In the genomic region with DNA sequence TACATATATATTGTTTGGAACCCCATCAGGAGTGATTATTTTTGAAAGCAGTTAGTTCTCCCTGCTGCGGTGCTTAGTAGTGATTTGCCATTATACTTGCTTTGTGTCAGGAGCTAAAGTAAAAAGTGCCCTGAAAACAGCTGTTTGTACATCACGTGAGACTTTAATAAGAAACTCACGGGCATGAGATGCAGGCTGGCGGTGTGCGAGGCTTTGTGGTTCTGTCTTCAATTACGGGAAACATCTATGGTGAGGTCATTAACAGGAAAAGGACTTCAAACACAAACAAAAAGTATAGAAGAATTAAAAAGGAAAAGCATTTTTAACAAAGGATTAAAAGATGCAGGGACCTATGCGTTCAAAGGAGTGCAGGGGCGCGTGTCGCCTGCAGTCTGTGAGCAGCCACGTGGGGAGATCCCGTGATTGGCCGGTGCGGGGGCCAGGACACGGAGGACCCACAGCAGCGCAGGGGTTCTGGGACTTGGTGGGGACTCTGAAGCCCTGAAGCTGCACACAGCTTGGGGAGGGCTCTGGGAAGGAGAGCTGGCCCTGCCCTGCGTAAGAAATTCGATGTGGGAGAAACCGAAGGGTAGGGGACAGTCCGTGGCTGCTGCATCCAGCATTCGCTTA, we compare ENCODE assay signal across 25 cellular contexts.
DNase-seq lines count a peak whose midpoint lies in the region; ATAC-seq and TF ChIP-seq lines count a peak whose summit lies in the region.
"Had no signal": no experiment of that assay in that cellular context is flagged by ENCODE, and none has a peak within 500 bp of the region (broad histone marks: within the 10 kb centered on the region; RNA-seq: fewer than 3 reads in every experiment).

No MANE protein-coding gene starts in this region.

- H3K9me3 Mint-ChIP-seq in activated CD4-positive, alpha-beta T cell treated with anti-CD3 and anti-CD28 coated beads, Interleukin-2, amount 10 ng/mL, durations not matched to agents 24 days and 14 days = peaks cover 17% of the 10 kb centered on the region

- H3K9me2 ChIP-seq in PC-3 (replicated peaks; ENCODE audit: low read length) = no peaks in the 10 kb centered on the region
- H3K9me2 ChIP-seq in hepatocyte (replicated peaks; ENCODE audit: insufficient read depth) = no peaks in the 10 kb centered on the region

- no peak overlapping the region for H3K4me3 Mint-ChIP-seq in activated CD4-positive, alpha-beta T cell treated with anti-CD3 and anti-CD28 coated beads, Interleukin-2, amount 10 ng/mL, durations not matched to agents 24 days and 14 days

- H3K4me3 ChIP-seq in PC-3 (ENCODE audit: low read length) (no peak overlapping the region), hepatocyte (no peak overlapping the region), WERI-Rb-1 (ENCODE audit: low read depth, low read length) (no peak overlapping the region)
- H3K4me3 ChIP-seq: ascending aorta, BLaER1, esophagus squamous epithelium, right lobe of liver, upper lobe of right lung had no signal

- H3K4me1 Mint-ChIP-seq in activated CD4-positive, alpha-beta T cell treated with anti-CD3 and anti-CD28 coated beads, Interleukin-2, amount 10 ng/mL, durations not matched to agents 24 days and 14 days = peaks cover 11% of the 10 kb centered on the region

- H3K79me2 ChIP-seq in PC-3 (ENCODE audit: low read length) = no peaks in the 10 kb centered on the region
- no peaks in the 10 kb centered on the region for H3K79me2 ChIP-seq in hepatocyte
- H3K79me2 ChIP-seq: parathyroid adenoma had no signal

- peak overlapping the region; percentile 7 for H3K27ac Mint-ChIP-seq in activated CD4-positive, alpha-beta T cell treated with anti-CD3 and anti-CD28 coated beads, Interleukin-2, amount 10 ng/mL, durations not matched to agents 24 days and 14 days

- no peak overlapping the region for H2AFZ ChIP-seq in PC-3 (ENCODE audit: low read length)
- no peak overlapping the region for H2AFZ ChIP-seq in hepatocyte
- H2AFZ ChIP-seq: parathyroid adenoma had no signal

- H3K27me3 ChIP-seq in PC-3 (ENCODE audit: low read length) (no peaks in the 10 kb centered on the region), hepatocyte (no peaks in the 10 kb centered on the region), WERI-Rb-1 (ENCODE audit: insufficient read depth, low read depth, severe bottlenecking) (no peaks in the 10 kb centered on the region)
- H3K27me3 ChIP-seq: ascending aorta, BLaER1, esophagus squamous epithelium, right lobe of liver, upper lobe of right lung had no signal

- H3K9me3 ChIP-seq in PC-3 (ENCODE audit: low read length) (no peaks in the 10 kb centered on the region), hepatocyte (ENCODE audit: low read depth) (no peaks in the 10 kb centered on the region), WERI-Rb-1 (ENCODE audit: severe bottlenecking) (no peaks in the 10 kb centered on the region)
- H3K9me3 ChIP-seq: ascending aorta, esophagus squamous epithelium, right lobe of liver, upper lobe of right lung had no signal

- no peak for ATAC-seq in PC-3
- ATAC-seq: right lobe of liver, upper lobe of right lung had no signal

- DNase-seq in activated CD4-positive, alpha-beta T cell treated with anti-CD3 and anti-CD28 coated beads, Interleukin-2, amount 10 ng/mL, durations not matched to agents 24 days and 14 days = peak; percentile 66
- no peak for DNase-seq in activated CD4-positive, alpha-beta T cell treated with anti-CD3 and anti-CD28 coated beads, Interleukin-2, amount 50 U/mL, for 4 hours
- DNase-seq in GM03348 (ENCODE audit: low spot score) (peak; percentile 49), astrocyte of the hippocampus (ENCODE audit: low read depth, low spot score) (peak; percentile 79), iris pigment epithelial cell (ENCODE audit: low read depth) (peak; percentile 70), PC-3 (no peak), hepatocyte (ENCODE audit: low spot score) (no peak), WERI-Rb-1 (no peak)
- DNase-seq: activated CD4-positive, alpha-beta T cell treated with anti-CD3 and anti-CD28 coated beads, Interleukin-2, amount 50 U/mL, for 1 hour; activated gamma-delta T cell treated with Interleukin-2 at 50 U/mL for 16 hours; Calu3; effector memory CD4-positive, alpha-beta T cell; esophagus squamous epithelium; GOT3; mesenchymal stem cell; NCI-H1105 treated with DMSO at 0.1 percent for 48 hours; NCI-H2081 treated with DMSO at 0.1 percent for 48 hours; NCI-H446 treated with DMSO at 0.1 percent for 48 hours; OCI-M1; right lobe of liver; Right ventricle myocardium superior; upper lobe of right lung had no signal

- H3K36me3 ChIP-seq in PC-3 (ENCODE audit: low read depth, low read length) (no peaks in the 10 kb centered on the region), hepatocyte (replicated peaks; ENCODE audit: insufficient read depth, low read depth) (no peaks in the 10 kb centered on the region), WERI-Rb-1 (no peaks in the 10 kb centered on the region)
- H3K36me3 ChIP-seq: ascending aorta, BLaER1, esophagus squamous epithelium, right lobe of liver, upper lobe of right lung had no signal

- no peaks in the 10 kb centered on the region for H3K27me3 Mint-ChIP-seq in activated CD4-positive, alpha-beta T cell treated with anti-CD3 and anti-CD28 coated beads, Interleukin-2, amount 10 ng/mL, durations not matched to agents 24 days and 14 days

- H3K36me3 Mint-ChIP-seq in activated CD4-positive, alpha-beta T cell treated with anti-CD3 and anti-CD28 coated beads, Interleukin-2, amount 10 ng/mL, durations not matched to agents 24 days and 14 days (ENCODE audit: low read depth) = no peaks in the 10 kb centered on the region

- H3K4me2 ChIP-seq in PC-3 (ENCODE audit: low read length) = no peak overlapping the region
- H3K4me2 ChIP-seq in hepatocyte = no peak overlapping the region
- H3K4me2 ChIP-seq: BLaER1 had no signal

- 85% methylated on average over 21 of the region's 21 CpGs for WGBS in hepatocyte (ENCODE audit: low lambda C conversion rate, missing lambda C conversion rate)

- H3K27ac ChIP-seq in PC-3 (ENCODE audit: low read length) = no peak overlapping the region
- no peak overlapping the region for H3K27ac ChIP-seq in hepatocyte
- no peak overlapping the region for H3K27ac ChIP-seq in WERI-Rb-1
- H3K27ac ChIP-seq: ascending aorta, BLaER1, esophagus squamous epithelium, parathyroid adenoma, right lobe of liver, upper lobe of right lung had no signal

- H3K4me1 ChIP-seq in PC-3 (ENCODE audit: insufficient read depth, low read length) (no peaks in the 10 kb centered on the region), hepatocyte (ENCODE audit: insufficient read depth) (no peaks in the 10 kb centered on the region)
- H3K4me1 ChIP-seq: ascending aorta, BLaER1, esophagus squamous epithelium, parathyroid adenoma, right lobe of liver, upper lobe of right lung had no signal

- POLR2A ChIA-PET in PC-3 (lab: Charles Lee; ENCODE audit: unreplicated experiment) = no interaction called here

- TF ChIP-seq CTCF in PC-3 (conservative IDR thresholded peaks at IDR 0.05; ENCODE audit: low read depth, low read length) (no peak), hepatocyte (IDR thresholded peaks at IDR 0.05; ENCODE audit: poor library complexity) (no peak), WERI-Rb-1 (IDR thresholded peaks at IDR 0.05; ENCODE audit: low read depth, low read length) (no peak)

- CTCF ChIA-PET in PC-3 (lab: Charles Lee) = no interaction called here

- intact Hi-C loops in activated CD4-positive, alpha-beta T cell treated with anti-CD3 and anti-CD28 coated beads, Interleukin-2, amount 10 ng/mL, durations not matched to agents 24 days and 14 days (cut with micrococcal nuclease) = no loop called here
- intact Hi-C loops in PC-3 (cut with micrococcal nuclease) = no loop called here

- no TSS peak for BruUV-seq in PC-3 (replicated peaks; lab: Mats Ljungman, UMichigan)

- no peaks in the 10 kb centered on the region for H3F3A ChIP-seq in PC-3 (ENCODE audit: low read length, unreplicated experiment)

- no peak overlapping the region for H3K9ac ChIP-seq in PC-3 (ENCODE audit: low read length)
- H3K9ac ChIP-seq: BLaER1, parathyroid adenoma had no signal

- H4K20me1 ChIP-seq in PC-3 (ENCODE audit: low read length) = no peaks in the 10 kb centered on the region
- no peaks in the 10 kb centered on the region for H4K20me1 ChIP-seq in hepatocyte (ENCODE audit: insufficient read depth, poor library complexity, severe bottlenecking)
- H4K20me1 ChIP-seq: BLaER1 had no signal

Comparison
In these comparisons a context has a peak if more than half of its experiments do, and no peak if none do; other contexts are left out.
1. DNase-seq: peak in activated CD4-positive, alpha-beta T cell treated with anti-CD3 and anti-CD28 coated beads, Interleukin-2, amount 10 ng/mL, durations not matched to agents 24 days and 14 days (single experiment), GM03348 (single experiment), astrocyte of the hippocampus (single experiment) and iris pigment epithelial cell (single experiment); none in activated CD4-positive, alpha-beta T cell treated with anti-CD3 and anti-CD28 coated beads, Interleukin-2, amount 50 U/mL, for 4 hours (0 of 2), PC-3 (single experiment), hepatocyte (single experiment) and WERI-Rb-1 (single experiment).